Comparison of ENCODE assay signal across 17 cellular contexts in the genomic region with DNA sequence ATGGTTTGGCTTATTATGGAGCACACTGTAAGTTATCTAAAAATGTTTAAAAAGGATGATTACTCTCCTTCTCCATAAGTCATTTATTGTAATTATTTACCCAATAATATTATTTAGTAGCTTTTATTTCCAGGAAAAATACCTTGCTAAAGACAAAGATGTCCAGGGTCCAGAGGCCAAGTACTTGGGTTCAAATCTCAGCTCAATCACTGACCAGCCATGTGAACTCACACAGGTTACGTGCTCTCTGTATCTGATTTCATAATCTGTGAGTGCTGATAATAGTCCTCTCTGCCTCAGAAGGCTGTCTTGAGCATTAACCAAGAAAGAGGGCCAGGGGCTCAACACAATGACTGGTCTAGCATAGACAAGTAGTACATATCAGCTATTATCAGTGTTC. TPM values are rescaled to one million over a fixed set of nuclear protein-coding genes. Genes with fewer than 3 reads are reported as not detected.
DNase-seq lines count a peak whose midpoint lies in the region; FAIRE-seq and TF ChIP-seq lines count a peak whose summit lies in the region.
"Had no signal": no experiment of that assay in that cellular context is flagged by ENCODE, and none has a peak within 500 bp of the region (broad histone marks: within the 10 kb centered on the region; RNA-seq: fewer than 3 reads in every experiment).

No MANE protein-coding gene starts in this region.

- no peaks in the 10 kb centered on the region for H4K20me1 ChIP-seq in mammary epithelial cell (ENCODE audit: insufficient read depth, low read length)

- no peaks in the 10 kb centered on the region for H3K4me1 Mint-ChIP-seq in MCF 10A (ENCODE audit: insufficient read depth, unreplicated experiment)

- H3K4me1 ChIP-seq in mammary epithelial cell (ENCODE audit: insufficient read depth, low read length) = peaks cover 14% of the 10 kb centered on the region
- peaks cover 0 to 6% of the 10 kb centered on the region in 2 donors for H3K4me1 ChIP-seq in muscle layer of duodenum (ENCODE audit: control insufficient read depth in 1 of 2, insufficient read depth in 2 of 2, low read length in 2 of 2)
- H3K4me1 ChIP-seq in A673 (ENCODE audit: insufficient read depth, low read length, poor library complexity, severe bottlenecking) = peaks cover 15% of the 10 kb centered on the region
- H3K4me1 ChIP-seq: BE2C had no signal

- H3K9me3 ChIP-seq in mammary epithelial cell (replicated peaks; ENCODE audit: insufficient read depth, low read length) = no peaks in the 10 kb centered on the region
- no peaks in the 10 kb centered on the region for H3K9me3 ChIP-seq in muscle layer of duodenum (ENCODE audit: control insufficient read depth in 1 of 2, low read length in 2 of 2)
- no peaks in the 10 kb centered on the region for H3K9me3 ChIP-seq in A673 (ENCODE audit: low read depth, low read length, poor library complexity, severe bottlenecking)
- H3K9me3 ChIP-seq: BE2C had no signal

- FAIRE-seq in islet of Langerhans (lab: Jason Lieb, UNC) = peak; percentile 51
- FAIRE-seq: H54, K562 had no signal

- no peaks in the 10 kb centered on the region for H3K36me3 Mint-ChIP-seq in MCF 10A (ENCODE audit: insufficient read depth, unreplicated experiment)
- H3K36me3 Mint-ChIP-seq: CD8-positive, alpha-beta T cell had no signal

- no peaks in the 10 kb centered on the region for H3K79me2 ChIP-seq in mammary epithelial cell (ENCODE audit: insufficient read depth, low read length)

- H3K27ac ChIP-seq in mammary epithelial cell (ENCODE audit: insufficient read depth, low read depth, low read length) = peak overlapping the region; percentile 17
- H3K27ac ChIP-seq in muscle layer of duodenum (ENCODE audit: low read length) = peak overlapping the region; percentile 33
- H3K27ac ChIP-seq in A673 (ENCODE audit: low read depth, low read length, poor library complexity, severe bottlenecking) = no peak overlapping the region
- H3K27ac ChIP-seq: C4-2B, GM23248 had no signal

- H3K9me3 Mint-ChIP-seq in MCF 10A (ENCODE audit: unreplicated experiment) = no peaks in the 10 kb centered on the region
- H3K9me3 Mint-ChIP-seq: CD8-positive, alpha-beta T cell had no signal

- no peak overlapping the region for H2AFZ ChIP-seq in mammary epithelial cell (ENCODE audit: low read depth, low read length)
- H2AFZ ChIP-seq: GM23248 had no signal

- H3K9ac ChIP-seq in mammary epithelial cell (ENCODE audit: insufficient read depth, low read length) = no peak overlapping the region
- H3K9ac ChIP-seq: GM23248 had no signal

- no TSS peak for BruUV-seq in mammary epithelial cell (replicated peaks; lab: Mats Ljungman, UMichigan)
- no TSS peak for BruUV-seq in MCF 10A (replicated peaks; lab: Mats Ljungman, UMichigan)
- no TSS peak for BruUV-seq in A673 (replicated peaks; lab: Mats Ljungman, UMichigan)

- POLR2A ChIA-PET in MCF 10A (lab: Yijun Ruan, JAX) (interaction anchor here (0.5 kb wide), 2 partner anchors 126 to 227 kb away, joined by 3 to 4 read pairs; no protein-coding TSS in a partner anchor), A673 (lab: Charles Lee; ENCODE audit: low non-redundant PET) (no interaction called here)

- WGBS in mammary epithelial cell (ENCODE audit: low coverage, missing lambda C conversion rate) = 94% methylated on average over 1 of the region's 1 CpG

- H3K4me2 ChIP-seq in mammary epithelial cell (ENCODE audit: insufficient read depth, low read depth, low read length) = no peak overlapping the region

- in situ Hi-C loops in mammary epithelial cell (cut with MboI; ENCODE audit: low sequenced_read_pairs in 2 of 2) = no loop called here

- no peak for TF ChIP-seq CTCF in mammary epithelial cell (conservative IDR thresholded peaks at IDR 0.05 in 1 of 2, IDR thresholded peaks at IDR 0.05 in 1 of 2; ENCODE audit: extremely low read depth in 1 of 2, insufficient read depth in 1 of 2, low read depth in 1 of 2, low read length in 2 of 2)
- TF ChIP-seq CTCF in MCF 10A (IDR thresholded peaks at IDR 0.05; ENCODE audit: unreplicated experiment) = no peak
- no peak for TF ChIP-seq CTCF in A673 (conservative IDR thresholded peaks at IDR 0.05; ENCODE audit: low read depth, low read length)

- peaks cover 37% of the 10 kb centered on the region for H3K27me3 Mint-ChIP-seq in MCF 10A (ENCODE audit: insufficient read depth, unreplicated experiment)

- intact Hi-C loops in mammary epithelial cell (cut with micrococcal nuclease) = no loop called here
- intact Hi-C loops in MCF 10A (cut with micrococcal nuclease) = no loop called here
- intact Hi-C loops in A673 (cut with micrococcal nuclease; ENCODE audit: unreplicated experiment) = no loop called here

- dilution Hi-C loops in mammary epithelial cell (cut with HindIII; ENCODE audit: low sequenced_read_pairs) = no loop called here

- H3K27me3 ChIP-seq in mammary epithelial cell (ENCODE audit: insufficient read depth, low read length) (no peaks in the 10 kb centered on the region), muscle layer of duodenum (ENCODE audit: low read depth, low read length) (no peaks in the 10 kb centered on the region), A673 (replicated peaks; ENCODE audit: insufficient read depth, low read depth, low read length, poor library complexity) (no peaks in the 10 kb centered on the region)
- H3K27me3 ChIP-seq: BE2C had no signal

- no peak overlapping the region for H3K27ac Mint-ChIP-seq in MCF 10A (ENCODE audit: low read depth, unreplicated experiment)
- H3K27ac Mint-ChIP-seq: CD8-positive, alpha-beta T cell had no signal

- CTCF ChIA-PET in mammary epithelial cell (lab: Charles Lee; ENCODE audit: low non-redundant PET) (no interaction called here), MCF 10A (lab: Yijun Ruan, JAX) (interaction anchor here (0.5 to 1.0 kb wide), 3 partner anchors 22 to 570 kb away, joined by 3 to 4 read pairs (median 3); no protein-coding TSS in a partner anchor), A673 (lab: Charles Lee) (no interaction called here)

- H3K36me3 ChIP-seq in mammary epithelial cell (ENCODE audit: insufficient read depth, low read length) (no peaks in the 10 kb centered on the region), muscle layer of duodenum (ENCODE audit: control insufficient read depth in 1 of 2, insufficient read depth in 2 of 2, low read length in 2 of 2) (peaks cover 13 to 29% of the 10 kb centered on the region in 2 donors), A673 (ENCODE audit: insufficient read depth, low read length, poor library complexity, severe bottlenecking) (no peaks in the 10 kb centered on the region)
- H3K36me3 ChIP-seq: BE2C had no signal

- DNase-seq in mammary epithelial cell (no peak), MCF 10A (ENCODE audit: unreplicated experiment) (no peak), NCI-H187 treated with DMSO at 0.1 percent for 48 hours (lab: John Stamatoyannopoulos, UW) (no peak), HUDEP-2 (lab: John Stamatoyannopoulos, UW; ENCODE audit: unreplicated experiment in 76 of 76) (no peak), A673 (ENCODE audit: low spot score) (no peak)
- DNase-seq: BE2C; CD8-positive, alpha-beta T cell; COR-L47; DND-41; GDM1; GM23248 had no signal

- no peak overlapping the region for H3K4me3 Mint-ChIP-seq in MCF 10A (ENCODE audit: unreplicated experiment)
- H3K4me3 Mint-ChIP-seq: CD8-positive, alpha-beta T cell had no signal

- H3K4me3 ChIP-seq in mammary epithelial cell (replicated peaks in 1 of 3; ENCODE audit: insufficient read depth in 1 of 3, low read depth in 2 of 3, low read length in 3 of 3) = no peak overlapping the region
- no peak overlapping the region for H3K4me3 ChIP-seq in muscle layer of duodenum (ENCODE audit: low read depth in 1 of 2, low read length in 2 of 2)
- no peak overlapping the region for H3K4me3 ChIP-seq in A673 (ENCODE audit: low read depth, low read length, poor library complexity, severe bottlenecking)
- H3K4me3 ChIP-seq: GM23248, K562 had no signal

RNA-seq across cellular contexts. Expression of a gene that starts 27.0 kb away (rescaled TPM):
- total RNA-seq in mammary epithelial cell = under 1 TPM in 1 of 2 donors, not detected in 1; 0.33 TPM
- polyA plus RNA-seq in mammary epithelial cell = 0.22 TPM
- not detected for polyA minus RNA-seq in mammary epithelial cell
- total RNA-seq in MCF 10A (2022) = not detected in 2 replicates
- total RNA-seq in A673 (2021) = 8.7 and 8.8 TPM in 2 replicates
- total RNA-seq: A172; CD8-positive, alpha-beta T cell; GM23248 had no signal
- polyA plus RNA-seq: GM23248 had no signal
